ENCODE assay signal across 16 cellular contexts in genomic region chr1:35210306-35211112, GRCh38. TPM values are rescaled to one million over a fixed set of nuclear protein-coding genes. Genes with fewer than 3 reads are reported as not detected.
DNase-seq lines count a peak whose midpoint lies in the region; ATAC-seq and TF ChIP-seq lines count a peak whose summit lies in the region.
"Had no signal": no experiment of that assay in that cellular context is flagged by ENCODE, and none has a peak within 500 bp of the region (broad histone marks: within the 10 kb centered on the region; RNA-seq: fewer than 3 reads in every experiment).

No MANE protein-coding gene starts in this region.

- H3K36me3 ChIP-seq in DND-41 (ENCODE audit: insufficient read depth, low read length) (no peaks in the 10 kb centered on the region), neural cell (ENCODE audit: insufficient read depth, low read length) (no peaks in the 10 kb centered on the region)
- H3K36me3 ChIP-seq: gastrocnemius medialis, prostate gland, suprapubic skin had no signal

- peak; percentile 80 for ATAC-seq in DND-41 (ENCODE audit: insufficient read depth, low read depth)
- ATAC-seq: activated CD4-positive, alpha-beta T cell treated with anti-CD3 and anti-CD28 coated beads for 36 hours; gastrocnemius medialis had no signal

- TF ChIP-seq CTCF in DND-41 (IDR thresholded peaks at IDR 0.05; ENCODE audit: borderline replicate concordance, extremely low read depth, low read length, poor library complexity, severe bottlenecking) (no peak), fibroblast of the aortic adventitia (IDR thresholded peaks at IDR 0.05; ENCODE audit: insufficient read depth, low read length) (no peak), neural cell (IDR thresholded peaks at IDR 0.05; ENCODE audit: poor library complexity, severe bottlenecking) (no peak)

- H3K4me1 ChIP-seq in DND-41 (ENCODE audit: insufficient read depth, low read length) = peaks cover 5% of the 10 kb centered on the region; the same call in 1 of the 2 replicates
- H3K4me1 ChIP-seq: gastrocnemius medialis, prostate gland had no signal

- H4K20me1 ChIP-seq in DND-41 (ENCODE audit: insufficient read depth, low read length) = no peaks in the 10 kb centered on the region
- no peaks in the 10 kb centered on the region for H4K20me1 ChIP-seq in neural cell (ENCODE audit: insufficient read depth)

- H3K4me2 ChIP-seq in DND-41 (ENCODE audit: insufficient read depth, low read length) (no peak overlapping the region), neural cell (ENCODE audit: low read length) (no peak overlapping the region)

- no peak for TF ChIP-seq RAD21 in neural cell (conservative IDR thresholded peaks at IDR 0.05)

- H3K9me3 ChIP-seq in DND-41 (ENCODE audit: insufficient read depth, low read length, severe bottlenecking) = no peaks in the 10 kb centered on the region
- H3K9me3 ChIP-seq in neural cell (ENCODE audit: low read length) = no peaks in the 10 kb centered on the region
- H3K9me3 ChIP-seq: gastrocnemius medialis, prostate gland, suprapubic skin had no signal

- H3K27ac ChIP-seq in DND-41 (ENCODE audit: low read length) = no peak overlapping the region
- H3K27ac ChIP-seq in neural cell (ENCODE audit: low read length) = peak overlapping the region; percentile 54
- H3K27ac ChIP-seq: gastrocnemius medialis, prostate gland, suprapubic skin had no signal

- no peak for TF ChIP-seq POLR2A in erythroblast (IDR thresholded peaks at IDR 0.05; ENCODE audit: low read length)

- no peak overlapping the region for H2AFZ ChIP-seq in DND-41 (ENCODE audit: low read depth, low read length)
- peak overlapping the region; percentile 83 for H2AFZ ChIP-seq in neural cell (ENCODE audit: low read depth, low read length)

- no peaks in the 10 kb centered on the region for H3F3A ChIP-seq in neural cell (ENCODE audit: insufficient read depth, low read length, poor library complexity, severe bottlenecking)

- H3K4me3 ChIP-seq in DND-41 (ENCODE audit: low read depth in 1 of 2, low read length in 2 of 2) (no peak overlapping the region), fibroblast of the aortic adventitia (ENCODE audit: low read depth, low read length) (no peak overlapping the region), neural cell (ENCODE audit: low read length) (no peak overlapping the region)
- H3K4me3 ChIP-seq: gastrocnemius medialis, prostate gland, suprapubic skin had no signal

- H3K27me3 ChIP-seq in DND-41 (ENCODE audit: insufficient read depth, low read length, poor library complexity) (no peaks in the 10 kb centered on the region), neural cell (ENCODE audit: insufficient read depth, low read depth, low read length) (no peaks in the 10 kb centered on the region)
- H3K27me3 ChIP-seq: gastrocnemius medialis, suprapubic skin had no signal

- H3K79me2 ChIP-seq in DND-41 (ENCODE audit: insufficient read depth, low read length) = no peaks in the 10 kb centered on the region
- no peaks in the 10 kb centered on the region for H3K79me2 ChIP-seq in neural cell (replicated peaks; ENCODE audit: insufficient read depth, low read length)

- peak; percentile 23 for TF ChIP-seq EP300 in neural cell (conservative IDR thresholded peaks at IDR 0.05; ENCODE audit: poor library complexity, severe bottlenecking)

- H3K9ac ChIP-seq in DND-41 (ENCODE audit: low read depth, low read length) = no peak overlapping the region
- H3K9ac ChIP-seq in neural cell (ENCODE audit: low read length) = peak overlapping the region; percentile 49

- H3K9me2 ChIP-seq in neural cell (ENCODE audit: insufficient read depth, low read length) = no peaks in the 10 kb centered on the region

- peak; percentile 50 for DNase-seq in DND-41
- peak; percentile 53 for DNase-seq in NCI-H2107 (lab: John Stamatoyannopoulos, UW)
- peak; percentile 39 for DNase-seq in fibroblast of the aortic adventitia (ENCODE audit: low read depth)
- no peak for DNase-seq in superior temporal gyrus (ENCODE audit: extremely low spot score)
- no peak for DNase-seq in DMS 273 (lab: John Stamatoyannopoulos, UW; ENCODE audit: unreplicated experiment)
- no peak for DNase-seq in erythroblast (lab: John Stamatoyannopoulos, UW)
- DNase-seq in DMS53 treated with DMSO at 0.1 percent for 48 hours (lab: John Stamatoyannopoulos, UW; ENCODE audit: unreplicated experiment) = no peak
- DNase-seq: activated CD4-positive, alpha-beta T cell treated with anti-CD3 and anti-CD28 coated beads for 36 hours; activated naive CD4-positive, alpha-beta T cell treated with anti-CD3 and anti-CD28 coated beads, Interleukin-2, amount 10 ng/mL, durations not matched to agents 7 days and 5 days; effector memory CD4-positive, alpha-beta T cell; gastrocnemius medialis; GDM1; SIG-M5 had no signal

TF ChIP-seq in neural cell, 6 proteins besides CTCF, POLR2A, EP300 and RAD21:
- no peak for TF ChIP-seq REST (IDR thresholded peaks at IDR 0.05; ENCODE audit: borderline replicate concordance)
- TF ChIP-seq TAF1 (IDR thresholded peaks at IDR 0.05; ENCODE audit: low read depth) = no peak
- TF ChIP-seq SMC3 (conservative IDR thresholded peaks at IDR 0.05; ENCODE audit: poor library complexity) = no peak
- TF ChIP-seq POLR2AphosphoS5 (IDR thresholded peaks at IDR 0.05) = peak; percentile 30
- TF ChIP-seq EZH2 (IDR thresholded peaks at IDR 0.05; ENCODE audit: borderline replicate concordance, insufficient read depth, low read length, poor library complexity, severe bottlenecking) = no peak

RNA-seq across cellular contexts. Expression of gene SFPQ, which starts 17.6 kb away (rescaled TPM):
- 152 and 393 TPM in 2 replicates for total RNA-seq in fibroblast of the aortic adventitia (ENCODE audit: low replicate concordance)
- polyA plus RNA-seq in neural cell = 1,073 and 1,127 TPM in 2 replicates
- polyA minus RNA-seq in neural cell = 557 and 649 TPM in 2 replicates

RNA-seq across cellular contexts. Expression of gene ZMYM4, which starts 58.0 kb away (rescaled TPM):
- total RNA-seq in fibroblast of the aortic adventitia (ENCODE audit: low replicate concordance) = 47.8 and 52.2 TPM in 2 replicates
- polyA plus RNA-seq in neural cell = 36.1 and 39.5 TPM in 2 replicates
- 126 and 131 TPM in 2 replicates for polyA minus RNA-seq in neural cell

Comparison
In these comparisons a context has a peak if more than half of its experiments do, and no peak if none do; other contexts are left out.
1. DNase-seq: peak in DND-41 (single experiment), NCI-H2107 (single experiment) and fibroblast of the aortic adventitia (single experiment); none in superior temporal gyrus (single experiment), DMS 273 (single experiment), erythroblast (0 of 2) and DMS53 treated with DMSO at 0.1 percent for 48 hours (single experiment).